27 cellular contexts compared by ENCODE assay signal in genomic region chr6:35936960-35937359, GRCh38.
"Had no signal": no experiment of that assay in that cellular context is flagged by ENCODE, and none has a peak within 500 bp of the region (broad histone marks: within the 10 kb centered on the region; RNA-seq: fewer than 3 reads in every experiment).

No MANE protein-coding gene starts in this region.

- ATAC-seq: stimulated activated effector memory CD8-positive, alpha-beta T cell treated with anti-CD3 and anti-CD28 coated beads, Interleukin-12 subunit alpha, Interleukin-12 subunit beta, amount 100 ng/mL, for 72 hours; stimulated activated memory B cell treated with anti-CD40 and anti-IgM and Interleukin-4, amounts not matched to agents 10 μg/mL and 1 μg/mL and 100 μg/mL, for 72 hours; stimulated activated naive B cell treated with anti-CD40 and anti-IgM and Interleukin-4, amounts not matched to agents 10 μg/mL and 1 μg/mL and 100 μg/mL, for 72 hours; stimulated activated naive CD8-positive, alpha-beta T cell treated with anti-CD3 and anti-CD28 coated beads, Interleukin-15, amount 100 ng/mL, for 72 hours; stimulated activated naive CD8-positive, alpha-beta T cell treated with anti-CD3 and anti-CD28 coated beads, Interleukin-15, Interleukin-2, amounts not matched to agents 100 U/mL and 50 U/mL, for 24 hours; upper lobe of right lung had no signal

- H3K27ac ChIP-seq: stomach, suprapubic skin, testis, thoracic aorta, thyroid gland, tibial artery, tibial nerve, transverse colon, upper lobe of left lung, upper lobe of right lung, uterus, vagina had no signal

- H3K27me3 ChIP-seq: stomach, suprapubic skin, testis, thyroid gland, tibial artery, transverse colon, upper lobe of left lung, upper lobe of right lung, uterus, vagina had no signal

- H3K4me3 ChIP-seq: stomach, suprapubic skin, testis, thoracic aorta, thyroid gland, tibial artery, tibial nerve, transverse colon, upper lobe of left lung, upper lobe of right lung, uterus, vagina had no signal

- H3K4me1 ChIP-seq: stomach, suprapubic skin, testis, thyroid gland, tibial artery, tibial nerve, upper lobe of left lung, upper lobe of right lung, uterus, vagina had no signal

- H3K9me3 ChIP-seq: stomach, suprapubic skin, testis, thoracic aorta, thyroid gland, tibial artery, tibial nerve, transverse colon, upper lobe of left lung, upper lobe of right lung, uterus, vagina had no signal

- DNase-seq: stimulated activated CD4-positive, alpha-beta T cell treated with anti-CD3 and anti-CD28 coated beads, Interleukin-2, amount 100 ng/mL, for 48 hours; stimulated activated CD4-positive, alpha-beta T cell treated with anti-CD3 and anti-CD28 coated beads, Interleukin-4, amount 100 ng/mL, for 1 hour; stimulated activated CD4-positive, alpha-beta T cell treated with anti-CD3 and anti-CD28 coated beads, Interleukin-4, amount 100 ng/mL, for 24 hours; stimulated activated CD4-positive, alpha-beta T cell treated with anti-CD3 and anti-CD28 coated beads, Interleukin-4, amount 100 ng/mL, for 4 hours; stimulated activated CD8-positive, alpha-beta memory T cell treated with anti-CD3 and anti-CD28 coated beads, Interleukin-4, amount 100 ng/mL, for 48 hours; stimulated activated naive B cell treated with anti-CD40 and anti-IgM and Interleukin-4, amounts not matched to agents 10 μg/mL and 1 μg/mL and 100 μg/mL, for 72 hours; stimulated activated naive CD4-positive, alpha-beta T cell; stimulated activated naive CD4-positive, alpha-beta T cell treated with Interleukin-2 at 50 U/mL for 16 hours; stimulated activated naive CD8-positive, alpha-beta T cell treated with anti-CD3 and anti-CD28 coated beads, Interleukin-15, amount 100 ng/mL, for 72 hours; stimulated activated naive CD8-positive, alpha-beta T cell treated with anti-CD3 and anti-CD28 coated beads, Interleukin-15, Interleukin-2, amounts not matched to agents 100 U/mL and 50 U/mL, for 24 hours; stomach; substantia nigra; testis; thyroid gland; tibial artery; transverse colon; trophoblast cell; upper lobe of left lung; upper lobe of right lung; uterus had no signal

- H3K36me3 ChIP-seq: stomach, suprapubic skin, thoracic aorta, thyroid gland, tibial artery, tibial nerve, transverse colon, upper lobe of left lung, upper lobe of right lung, uterus, vagina had no signal

- FAIRE-seq: urothelium cell line had no signal
